21 cellular contexts compared by ENCODE assay signal in the genomic region with DNA sequence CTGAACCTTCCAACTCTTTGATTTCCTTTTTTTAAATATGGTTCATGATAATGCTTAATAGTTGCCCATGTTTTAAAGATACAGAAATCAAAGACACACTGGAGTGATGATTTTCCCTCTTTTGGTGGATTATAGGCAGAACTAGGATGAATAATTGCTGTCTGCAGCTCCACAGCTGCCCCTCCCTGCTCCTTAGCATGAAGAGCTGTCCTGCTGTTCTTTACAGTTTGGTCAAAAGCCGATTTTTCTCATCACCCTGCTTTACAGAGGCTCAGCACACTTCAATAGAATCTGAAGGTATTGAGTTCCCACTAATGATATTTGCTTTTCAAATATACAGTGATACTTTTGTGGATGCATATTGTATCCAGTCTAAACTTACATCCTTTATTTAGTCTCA.
"Had no signal": no experiment of that assay in that cellular context is flagged by ENCODE, and none has a peak within 500 bp of the region (broad histone marks: within the 10 kb centered on the region; RNA-seq: fewer than 3 reads in every experiment).

No MANE protein-coding gene starts in this region.

- H3K27me3 ChIP-seq: esophagus muscularis mucosa, gastroesophageal sphincter, left lung, right lobe of liver, stomach, transverse colon had no signal

- H3K4me3 ChIP-seq: esophagus muscularis mucosa, gastroesophageal sphincter, left lung, lower lobe of right lung, psoas muscle, right lobe of liver, stomach, thoracic aorta, transverse colon had no signal

- H2AFZ ChIP-seq: parathyroid adenoma had no signal

- H3K27ac ChIP-seq: esophagus muscularis mucosa, gastroesophageal sphincter, left lung, lower lobe of right lung, parathyroid adenoma, psoas muscle, right lobe of liver, stomach, thoracic aorta, transverse colon had no signal

- ATAC-seq: effector memory CD8-positive, alpha-beta T cell; gastroesophageal sphincter; left lung; lower lobe of right lung; psoas muscle; right lobe of liver; stimulated activated naive B cell treated with anti-CD40 and anti-IgM and Interleukin-4, amounts not matched to agents 10 μg/mL and 1 μg/mL and 100 μg/mL, for 72 hours had no signal

- H3K9me3 ChIP-seq: esophagus muscularis mucosa, gastroesophageal sphincter, left lung, lower lobe of right lung, psoas muscle, right lobe of liver, stomach, thoracic aorta, transverse colon had no signal

- H3K36me3 ChIP-seq: esophagus muscularis mucosa, gastroesophageal sphincter, left lung, lower lobe of right lung, right lobe of liver, stomach, thoracic aorta, transverse colon had no signal

- H3K79me2 ChIP-seq: parathyroid adenoma had no signal

- DNase-seq: effector memory CD8-positive, alpha-beta T cell; glutamatergic neuron; immature natural killer cell; left lung; lower lobe of right lung; mesenchymal stem cell; midbrain; naive B cell; psoas muscle; retina; right lobe of liver; stimulated activated CD4-positive, alpha-beta T cell treated with anti-CD3 and anti-CD28 coated beads, Interleukin-2, amount 100 ng/mL, for 24 hours; stimulated activated CD4-positive, alpha-beta T cell treated with anti-CD3 and anti-CD28 coated beads, Interleukin-4, amount 100 ng/mL, for 4 hours; stimulated activated naive B cell treated with anti-CD40 and anti-IgM and Interleukin-4, amounts not matched to agents 10 μg/mL and 1 μg/mL and 100 μg/mL, for 72 hours; stomach; substantia nigra; transverse colon had no signal

- H3K4me1 ChIP-seq: esophagus muscularis mucosa, gastroesophageal sphincter, left lung, lower lobe of right lung, parathyroid adenoma, psoas muscle, right lobe of liver, stomach, transverse colon had no signal
